13 cellular contexts compared by ENCODE assay signal in the genomic region with DNA sequence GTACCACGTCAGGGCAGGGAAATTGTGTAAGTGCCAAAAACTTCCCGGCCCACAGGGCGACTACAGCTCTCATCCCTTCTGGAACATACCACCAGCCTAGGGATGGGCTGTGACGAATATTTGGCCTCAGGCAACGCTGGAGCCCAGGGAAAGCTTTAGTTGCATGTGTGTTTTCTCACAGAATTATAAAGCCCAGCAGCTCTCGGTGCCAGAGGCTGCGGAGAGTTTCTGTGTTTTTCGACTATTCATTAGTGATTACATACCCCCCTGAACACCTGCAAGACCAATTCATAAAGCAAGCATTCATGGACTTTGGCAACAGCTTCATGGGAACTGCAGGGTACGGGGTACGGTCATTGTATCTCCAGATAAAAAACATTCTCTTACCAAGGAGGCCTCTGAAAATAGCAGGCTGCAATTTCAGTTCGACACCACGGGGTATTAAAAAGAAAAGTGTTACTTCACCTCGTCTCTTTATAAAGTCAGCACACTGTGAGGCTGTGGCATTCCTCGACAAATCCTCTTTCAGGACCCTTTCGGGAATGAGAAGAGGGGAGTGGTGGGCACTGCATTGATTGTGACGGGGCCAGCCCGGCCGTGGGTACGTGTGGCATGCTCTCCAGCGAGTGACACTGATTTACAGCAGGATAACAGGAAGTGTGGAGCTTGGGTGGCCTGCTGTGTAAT.
DNase-seq lines count a peak whose midpoint lies in the region; ATAC-seq and TF ChIP-seq lines count a peak whose summit lies in the region.
"Had no signal": no experiment of that assay in that cellular context is flagged by ENCODE, and none has a peak within 500 bp of the region (broad histone marks: within the 10 kb centered on the region; RNA-seq: fewer than 3 reads in every experiment).

No MANE protein-coding gene starts in this region.

- H3K4me3 Mint-ChIP-seq in chondrocyte (ENCODE audit: unreplicated experiment): peak overlapping the region; percentile 39
- H3K4me3 Mint-ChIP-seq: activated CD4-positive, alpha-beta memory T cell treated with anti-CD3 and anti-CD28 coated beads for 36 hours; activated naive CD4-positive, alpha-beta T cell treated with anti-CD3 and anti-CD28 coated beads, Interleukin-2, amount 50 U/mL, for 24 hours had no signal

- peak overlapping the region in 3 of 4 donors; percentile 12 to 27 (median 16) for H3K4me3 ChIP-seq in gastrocnemius medialis

- no peaks in the 10 kb centered on the region for H3K36me3 Mint-ChIP-seq in chondrocyte (ENCODE audit: low read depth)
- H3K36me3 Mint-ChIP-seq: activated CD4-positive, alpha-beta memory T cell treated with anti-CD3 and anti-CD28 coated beads for 36 hours; activated naive CD4-positive, alpha-beta T cell treated with anti-CD3 and anti-CD28 coated beads, Interleukin-2, amount 50 U/mL, for 24 hours had no signal

- peaks cover 8% of the 10 kb centered on the region for H3K27me3 Mint-ChIP-seq in chondrocyte (ENCODE audit: low read depth)
- H3K27me3 Mint-ChIP-seq: activated CD4-positive, alpha-beta memory T cell treated with anti-CD3 and anti-CD28 coated beads for 36 hours had no signal

- in situ Hi-C loops in gastrocnemius medialis (cut with MboI; ENCODE audit: low sequenced_read_pairs in 4 of 4): no loop called here

- DNase-seq in NCI-H2081 treated with DMSO at 0.1 percent for 48 hours (lab: John Stamatoyannopoulos, UW) (peak; percentile 78), chondrocyte (ENCODE audit: low spot score) (no peak), gastrocnemius medialis (no peak), CD1c-positive myeloid dendritic cell (ENCODE audit: extremely low spot score) (no peak)
- DNase-seq: activated CD4-positive, alpha-beta memory T cell treated with anti-CD3 and anti-CD28 coated beads for 36 hours; Kasumi-1; NCI-H510A had no signal

- peak overlapping the region; percentile 82 for H3K27ac ChIP-seq in layer of hippocampus (ENCODE audit: low read depth, low read length)
- no peak overlapping the region for H3K27ac ChIP-seq in gastrocnemius medialis

- no peak for ATAC-seq in gastrocnemius medialis
- no peak for ATAC-seq in GM21825 (IDR thresholded peaks at IDR 0.05; ENCODE audit: unreplicated experiment)
- no peak for ATAC-seq in GM21786 (IDR thresholded peaks at IDR 0.05; ENCODE audit: unreplicated experiment)
- ATAC-seq in HG02973 (IDR thresholded peaks at IDR 0.05; ENCODE audit: unreplicated experiment): no peak

- no peak for TF ChIP-seq CTCF in chondrocyte (IDR thresholded peaks at IDR 0.05)
- TF ChIP-seq CTCF in gastrocnemius medialis (IDR thresholded peaks at IDR 0.05 in 4 of 5, conservative IDR thresholded peaks at IDR 0.05 in 1 of 5): no peak

- peaks cover 0 to 5% of the 10 kb centered on the region in 2 donors for H3K4me1 ChIP-seq in gastrocnemius medialis

- H3K27me3 ChIP-seq in layer of hippocampus (ENCODE audit: control insufficient read depth, insufficient read depth, low read length) (no peaks in the 10 kb centered on the region), gastrocnemius medialis (no peaks in the 10 kb centered on the region)

- no peaks in the 10 kb centered on the region for H3K36me3 ChIP-seq in gastrocnemius medialis

- H3K9me3 ChIP-seq in gastrocnemius medialis: no peaks in the 10 kb centered on the region

- no peaks in the 10 kb centered on the region for H3K9me3 Mint-ChIP-seq in chondrocyte (ENCODE audit: low read depth)
- H3K9me3 Mint-ChIP-seq: activated CD4-positive, alpha-beta memory T cell treated with anti-CD3 and anti-CD28 coated beads for 36 hours; activated naive CD4-positive, alpha-beta T cell treated with anti-CD3 and anti-CD28 coated beads, Interleukin-2, amount 50 U/mL, for 24 hours had no signal

- peaks cover 10% of the 10 kb centered on the region for H3K4me1 Mint-ChIP-seq in chondrocyte (ENCODE audit: low read depth)
- H3K4me1 Mint-ChIP-seq: activated naive CD4-positive, alpha-beta T cell treated with anti-CD3 and anti-CD28 coated beads, Interleukin-2, amount 50 U/mL, for 24 hours had no signal

- H3K27ac Mint-ChIP-seq in chondrocyte (ENCODE audit: unreplicated experiment): peak overlapping the region; percentile 68
- H3K27ac Mint-ChIP-seq: activated CD4-positive, alpha-beta memory T cell treated with anti-CD3 and anti-CD28 coated beads for 36 hours; activated naive CD4-positive, alpha-beta T cell treated with anti-CD3 and anti-CD28 coated beads, Interleukin-2, amount 50 U/mL, for 24 hours; progenitor cell of endocrine pancreas had no signal

- intact Hi-C loops in gastrocnemius medialis (cut with DNase I; ENCODE audit: low total_unique reads): no loop called here

- TF ChIP-seq POLR2A in gastrocnemius medialis (IDR thresholded peaks at IDR 0.05): no peak
